8 cellular contexts compared by ENCODE assay signal in the genomic region with DNA sequence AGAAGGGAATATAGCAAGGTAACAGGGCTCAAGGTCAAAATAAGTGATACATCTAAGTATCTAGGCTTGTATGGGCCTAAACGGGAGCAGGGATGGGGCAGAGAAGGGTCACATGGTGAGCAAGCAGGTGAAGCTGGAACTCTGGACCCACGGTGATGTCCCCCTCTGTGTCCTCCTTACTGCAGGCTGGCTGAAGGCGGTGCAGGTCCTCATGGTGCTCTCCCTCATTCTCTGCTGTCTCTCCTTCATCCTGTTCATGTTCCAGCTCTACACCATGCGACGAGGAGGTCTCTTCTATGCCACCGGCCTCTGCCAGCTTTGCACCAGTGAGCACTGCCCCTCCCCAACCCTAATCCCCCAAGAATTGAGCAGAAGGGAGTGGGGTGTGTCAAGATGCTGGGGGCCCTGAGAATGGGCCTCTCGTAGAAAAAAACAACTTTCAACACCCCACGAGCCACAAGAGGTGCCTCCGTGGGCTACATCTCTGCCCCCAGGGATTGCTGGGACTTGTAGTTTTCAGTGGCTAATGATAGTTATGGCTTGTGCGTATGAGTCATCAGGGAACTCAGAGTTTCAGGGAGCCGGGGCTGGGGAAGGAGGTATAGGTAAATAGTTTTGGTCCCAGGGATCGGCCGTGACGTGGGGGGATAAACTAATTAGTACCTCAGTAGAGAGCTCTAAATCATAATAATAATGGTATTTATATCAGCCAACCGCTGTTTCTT. TPM values are rescaled to one million over a fixed set of nuclear protein-coding genes. Genes with fewer than 3 reads are reported as not detected.
DNase-seq lines count a peak whose midpoint lies in the region; ATAC-seq and TF ChIP-seq lines count a peak whose summit lies in the region.

No MANE protein-coding gene starts in this region.

- no peaks in the 10 kb centered on the region for H3K9me3 Mint-ChIP-seq in endothelial cell (ENCODE audit: unreplicated experiment)

- H3K36me3 ChIP-seq in psoas muscle (ENCODE audit: insufficient read depth in 1 of 2, low read depth in 1 of 2): no peaks in the 10 kb centered on the region
- H3K36me3 ChIP-seq in MG63: peaks cover 55% of the 10 kb centered on the region

- H3K4me3 ChIP-seq in AG04450 (ENCODE audit: low read depth, low read length) (peak overlapping the region; percentile 10; the same call in 1 of the 2 replicates), psoas muscle (peak overlapping the region; percentile 66), MG63 (no peak overlapping the region)

- no peaks in the 10 kb centered on the region for H3K36me3 Mint-ChIP-seq in endothelial cell (ENCODE audit: low read depth, unreplicated experiment)

- no peaks in the 10 kb centered on the region; the same call in 1 of the 2 replicates for H3K9me3 ChIP-seq in AG04450 (ENCODE audit: control insufficient read depth, insufficient read depth, low read length)
- H3K9me3 ChIP-seq in psoas muscle: peaks cover 5% of the 10 kb centered on the region
- H3K9me3 ChIP-seq in MG63: no peaks in the 10 kb centered on the region

- peaks cover 28% of the 10 kb centered on the region for H3K4me1 Mint-ChIP-seq in endothelial cell (ENCODE audit: unreplicated experiment)

- H3K27me3 ChIP-seq in AG04450 (ENCODE audit: control insufficient read depth, insufficient read depth, low read length) (no peaks in the 10 kb centered on the region), psoas muscle (ENCODE audit: insufficient read depth in 3 of 3, low read length in 2 of 3) (no peaks in the 10 kb centered on the region), MG63 (no peaks in the 10 kb centered on the region)

- DNase-seq in AG04450 (ENCODE audit: low read depth, low spot score) (no peak), HT-29 (ENCODE audit: low spot score) (peak; percentile 74), endothelial cell (ENCODE audit: low spot score) (no peak), psoas muscle (no peak), GM10248 (ENCODE audit: extremely low spot score) (no peak), MG63 (no peak), NCI-H2227 (lab: John Stamatoyannopoulos, UW; ENCODE audit: unreplicated experiment) (no peak)
- peak; percentile 56 for DNase-seq in activated CD4-positive, alpha-beta T cell treated with anti-CD3 and anti-CD28 coated beads for 48 hours

- POLR2A ChIA-PET in AG04450 (lab: Yijun Ruan, JAX) (no interaction called here), GM10248 (lab: Yijun Ruan, JAX) (interaction anchor here (0.5 to 0.8 kb wide), 2 partner anchors 35 to 160 kb away, joined by 3 to 6 read pairs; a partner anchor contains a TSS)

- ATAC-seq in psoas muscle: no peak

- H3K27ac Mint-ChIP-seq in endothelial cell (ENCODE audit: unreplicated experiment): peak overlapping the region; percentile 50

- no peak overlapping the region for H3K27ac ChIP-seq in AG04450 (ENCODE audit: low read depth, low read length)
- H3K27ac ChIP-seq in psoas muscle: peak overlapping the region; percentile 85

- intact Hi-C loops in psoas muscle (cut with DNase I): loop anchor here in 1 of 2 donors (10.0 kb wide), 1 partner anchor 255 kb away; no protein-coding TSS in a partner anchor

- peaks cover 8% of the 10 kb centered on the region for H3K27me3 Mint-ChIP-seq in endothelial cell (ENCODE audit: unreplicated experiment)

- H3K4me1 ChIP-seq in psoas muscle: peaks cover 30% of the 10 kb centered on the region

- TF ChIP-seq CTCF in AG04450 (IDR thresholded peaks at IDR 0.05; ENCODE audit: low read depth, low read length) (no peak), endothelial cell (IDR thresholded peaks at IDR 0.05; ENCODE audit: unreplicated experiment) (no peak), psoas muscle (IDR thresholded peaks at IDR 0.05) (no peak), GM10248 (IDR thresholded peaks at IDR 0.05; ENCODE audit: control extremely low read depth, extremely low read depth, low read depth, missing control alignments) (no peak)

- peak overlapping the region; percentile 91 for H3K4me3 Mint-ChIP-seq in endothelial cell (ENCODE audit: unreplicated experiment)

- CTCF ChIA-PET in AG04450 (lab: Charles Lee) (interaction anchor here (1.3 kb wide), 1 partner anchor 9 kb away, joined by 4 read pairs; no protein-coding TSS in a partner anchor), GM10248 (lab: Yijun Ruan, JAX) (interaction anchor here (0.8 to 10.7 kb wide), 5 partner anchors 11 to 255 kb away, joined by 3 to 248 read pairs (median 4); a partner anchor contains a TSS)

- WGBS in psoas muscle, 3 donors: 70 to 78% (median 71%) methylated on average over 15 of the region's 15 CpGs

RNA-seq across cellular contexts. Expression of a gene that starts 4.0 kb away (rescaled TPM):
- polyA plus RNA-seq in AG04450 (2011; rRNA removed) (227 and 341 TPM in 2 replicates), psoas muscle (10 to 100 TPM in 2 of 3 donors, 1 to 10 TPM in 1; 8.9 to 13.7 (median 13.6) TPM)
- polyA minus RNA-seq in AG04450 (2011; rRNA and poly(A)+ RNA removed): 291 and 415 TPM in 2 replicates
- 3.1 TPM in 1 of 2 replicates, not detected in the other for total RNA-seq in HT-29 (2014; rRNA removed; shearing (Covaris generic))
- total RNA-seq in endothelial cell (ENCODE audit: unreplicated experiment) (10.0 TPM), psoas muscle (10 to 100 TPM in 3 of 4 donors, 1 to 10 TPM in 1; 8.9 to 15.2 (median 14.1) TPM)
- total RNA-seq in MG63 (2014; rRNA removed; shearing (Covaris generic); ENCODE audit: low replicate concordance): 149 and 258 TPM in 2 replicates

RNA-seq across cellular contexts. Expression of a gene that starts 34.4 kb away (rescaled TPM):
- polyA plus RNA-seq in AG04450 (2011; rRNA removed): 4.7 and 5.1 TPM in 2 replicates
- polyA minus RNA-seq in AG04450 (2011; rRNA and poly(A)+ RNA removed): 3.8 and 5.5 TPM in 2 replicates
- total RNA-seq in HT-29 (2014; rRNA removed; shearing (Covaris generic)): 12.7 and 14.7 TPM in 2 replicates
- 8.5 TPM for total RNA-seq in endothelial cell (ENCODE audit: unreplicated experiment)
- total RNA-seq in psoas muscle: 10 to 100 TPM; 52.0 to 65.1 (median 57.7) TPM
- 10 to 100 TPM; 17.1 to 41.9 (median 41.5) TPM for polyA plus RNA-seq in psoas muscle
- 3.4 and 5.1 TPM in 2 replicates for total RNA-seq in MG63 (2014; rRNA removed; shearing (Covaris generic); ENCODE audit: low replicate concordance)

RNA-seq across cellular contexts. Expression of a gene that starts 34.8 kb away (rescaled TPM):
- not detected in 2 replicates for polyA plus RNA-seq in AG04450 (2011; rRNA removed)
- polyA minus RNA-seq in AG04450 (2011; rRNA and poly(A)+ RNA removed): not detected in 2 replicates
- total RNA-seq in HT-29 (2014; rRNA removed; shearing (Covaris generic)): 0.34 and 1.2 TPM in 2 replicates
- total RNA-seq in endothelial cell (ENCODE audit: unreplicated experiment): not detected
- not detected for total RNA-seq in psoas muscle
- polyA plus RNA-seq in psoas muscle: under 1 TPM in 1 of 3 donors, not detected in 2; 0.04 TPM
- total RNA-seq in MG63 (2014; rRNA removed; shearing (Covaris generic); ENCODE audit: low replicate concordance): not detected in 2 replicates

RNA-seq across cellular contexts. Expression of a gene that starts 59.4 kb away (rescaled TPM):
- polyA plus RNA-seq in AG04450 (2011; rRNA removed) (0.53 and 0.63 TPM in 2 replicates), psoas muscle (under 1 TPM; 0.04 to 0.13 (median 0.05) TPM)
- 0.61 and 0.87 TPM in 2 replicates for polyA minus RNA-seq in AG04450 (2011; rRNA and poly(A)+ RNA removed)
- not detected in 2 replicates for total RNA-seq in HT-29 (2014; rRNA removed; shearing (Covaris generic))
- total RNA-seq in endothelial cell (ENCODE audit: unreplicated experiment) (12.2 TPM), psoas muscle (under 1 TPM in 1 of 4 donors, not detected in 3; 0.20 TPM)
- total RNA-seq in MG63 (2014; rRNA removed; shearing (Covaris generic); ENCODE audit: low replicate concordance): not detected in 2 replicates

Comparison
In these comparisons a context has a peak if more than half of its experiments do, and no peak if none do; other contexts are left out.
1. DNase-seq: peak in HT-29 (single experiment) and activated CD4-positive, alpha-beta T cell treated with anti-CD3 and anti-CD28 coated beads for 48 hours (single experiment); none in AG04450 (single experiment), endothelial cell (single experiment), psoas muscle (0 of 2), GM10248 (single experiment), MG63 (single experiment) and NCI-H2227 (single experiment).